Comparison of ENCODE assay signal across 1 cellular context in the genomic region with DNA sequence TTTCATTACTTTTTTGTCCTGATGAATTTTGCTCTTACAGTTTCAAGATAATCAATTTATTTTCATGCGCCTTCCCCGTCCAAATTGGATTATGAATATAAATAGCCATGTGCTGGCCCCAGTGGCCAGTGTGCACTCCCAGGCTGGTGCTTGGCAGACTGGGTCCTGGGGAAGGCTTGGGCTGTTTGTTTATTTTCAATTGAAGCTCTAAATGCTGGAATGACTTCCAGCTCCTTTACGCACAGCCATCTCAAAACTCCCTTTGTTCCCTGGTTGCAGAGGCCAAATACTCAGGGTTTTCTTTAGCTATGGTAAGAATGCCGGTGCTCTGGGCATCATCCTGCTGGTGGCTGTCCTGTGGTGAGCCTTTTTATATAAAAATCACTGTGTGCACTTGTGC.
TF ChIP-seq lines count a peak whose summit lies in the region.

No MANE protein-coding gene starts in this region.

TF ChIP-seq in IMR-90, 13 proteins besides CTCF, POLR2A, EP300 and RAD21:
- TF ChIP-seq, protein P1, sequence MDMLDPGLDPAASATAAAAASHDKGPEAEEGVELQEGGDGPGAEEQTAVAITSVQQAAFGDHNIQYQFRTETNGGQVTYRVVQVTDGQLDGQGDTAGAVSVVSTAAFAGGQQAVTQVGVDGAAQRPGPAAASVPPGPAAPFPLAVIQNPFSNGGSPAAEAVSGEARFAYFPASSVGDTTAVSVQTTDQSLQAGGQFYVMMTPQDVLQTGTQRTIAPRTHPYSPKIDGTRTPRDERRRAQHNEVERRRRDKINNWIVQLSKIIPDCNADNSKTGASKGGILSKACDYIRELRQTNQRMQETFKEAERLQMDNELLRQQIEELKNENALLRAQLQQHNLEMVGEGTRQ (IDR thresholded peaks at IDR 0.05; ENCODE audit: low read depth, low read length): no peak
- TF ChIP-seq FOS (IDR thresholded peaks at IDR 0.05; ENCODE audit: low read depth, low read length) (no peak), CHD1 (IDR thresholded peaks at IDR 0.05; ENCODE audit: low read depth, low read length) (no peak), RCOR1 (IDR thresholded peaks at IDR 0.05; ENCODE audit: insufficient replicate concordance, low read length) (no peak), CEBPB (IDR thresholded peaks at IDR 0.05; ENCODE audit: low read depth, low read length) (no peak), RFX5 (IDR thresholded peaks at IDR 0.05; ENCODE audit: low read depth, low read length) (no peak), NFE2L2 (IDR thresholded peaks at IDR 0.05; ENCODE audit: low read depth, low read length) (no peak), MAZ (IDR thresholded peaks at IDR 0.05; ENCODE audit: borderline replicate concordance, low read depth, low read length) (no peak), MXI1 (IDR thresholded peaks at IDR 0.05; ENCODE audit: borderline replicate concordance, low read depth, low read length) (no peak), BHLHE40 (IDR thresholded peaks at IDR 0.05; ENCODE audit: low read depth, low read length) (no peak), SMC3 (IDR thresholded peaks at IDR 0.05; ENCODE audit: low read depth, low read length) (no peak), MAFK (IDR thresholded peaks at IDR 0.05; ENCODE audit: low read depth, low read length) (no peak)
- TF ChIP-seq, protein P2, sequence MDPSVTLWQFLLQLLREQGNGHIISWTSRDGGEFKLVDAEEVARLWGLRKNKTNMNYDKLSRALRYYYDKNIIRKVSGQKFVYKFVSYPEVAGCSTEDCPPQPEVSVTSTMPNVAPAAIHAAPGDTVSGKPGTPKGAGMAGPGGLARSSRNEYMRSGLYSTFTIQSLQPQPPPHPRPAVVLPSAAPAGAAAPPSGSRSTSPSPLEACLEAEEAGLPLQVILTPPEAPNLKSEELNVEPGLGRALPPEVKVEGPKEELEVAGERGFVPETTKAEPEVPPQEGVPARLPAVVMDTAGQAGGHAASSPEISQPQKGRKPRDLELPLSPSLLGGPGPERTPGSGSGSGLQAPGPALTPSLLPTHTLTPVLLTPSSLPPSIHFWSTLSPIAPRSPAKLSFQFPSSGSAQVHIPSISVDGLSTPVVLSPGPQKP (IDR thresholded peaks at IDR 0.05; ENCODE audit: borderline replicate concordance, low read depth, low read length): no peak
